19 cellular contexts compared by ENCODE assay signal in genomic region chr4:54661156-54661555, GRCh38. TPM values are rescaled to one million over a fixed set of nuclear protein-coding genes. Genes with fewer than 3 reads are reported as not detected.
DNase-seq lines count a peak whose midpoint lies in the region; ATAC-seq and TF ChIP-seq lines count a peak whose summit lies in the region.
"Had no signal": no experiment of that assay in that cellular context is flagged by ENCODE, and none has a peak within 500 bp of the region (broad histone marks: within the 10 kb centered on the region; RNA-seq: fewer than 3 reads in every experiment).

No MANE protein-coding gene starts in this region.

- no peaks in the 10 kb centered on the region for H3K79me2 ChIP-seq in neural progenitor cell (ENCODE audit: low read depth)

- H3K27me3 Mint-ChIP-seq in neural progenitor cell (ENCODE audit: insufficient read depth, low read depth): peaks cover 27% of the 10 kb centered on the region

- H3K9me3 Mint-ChIP-seq in neural progenitor cell: no peaks in the 10 kb centered on the region
- H3K9me3 Mint-ChIP-seq: naive thymus-derived CD4-positive, alpha-beta T cell had no signal

- H3K27me3 ChIP-seq in neural progenitor cell: peaks cover 61% of the 10 kb centered on the region
- H3K27me3 ChIP-seq: ascending aorta, thyroid gland had no signal

- peaks cover 29% of the 10 kb centered on the region for H3F3A ChIP-seq in neural progenitor cell (ENCODE audit: low read depth)

- peaks cover 35% of the 10 kb centered on the region for H3K4me1 Mint-ChIP-seq in neural progenitor cell

- TF ChIP-seq CTCF in neural progenitor cell (IDR thresholded peaks at IDR 0.05): no peak

- no peak overlapping the region for H3K27ac ChIP-seq in neural progenitor cell
- H3K27ac ChIP-seq: ascending aorta, BLaER1 had no signal

- H2AFZ ChIP-seq in neural progenitor cell (replicated peaks): no peak overlapping the region

- peak overlapping the region; percentile 21 for H3K4me3 Mint-ChIP-seq in neural progenitor cell

- no peak overlapping the region for H3K4me2 ChIP-seq in neural progenitor cell

- ATAC-seq in HG03469 (IDR thresholded peaks at IDR 0.05; ENCODE audit: unreplicated experiment) (no peak), HG02588 (IDR thresholded peaks at IDR 0.05; ENCODE audit: unreplicated experiment) (no peak), GM21576 (IDR thresholded peaks at IDR 0.05; ENCODE audit: unreplicated experiment) (no peak)
- ATAC-seq: left ventricle myocardium superior; naive thymus-derived CD4-positive, alpha-beta T cell had no signal

- H4K20me1 ChIP-seq in neural progenitor cell (ENCODE audit: low read depth): peaks cover 5% of the 10 kb centered on the region

- H3K4me3 ChIP-seq in neural progenitor cell: no peak overlapping the region
- H3K4me3 ChIP-seq: ascending aorta, BLaER1, thyroid gland had no signal

- H3K9ac ChIP-seq in neural progenitor cell: no peak overlapping the region
- H3K9ac ChIP-seq: BLaER1 had no signal

- H3K9me3 ChIP-seq in neural progenitor cell (ENCODE audit: low read depth): no peaks in the 10 kb centered on the region
- H3K9me3 ChIP-seq: ascending aorta, BLaER1, thyroid gland had no signal

- no peak overlapping the region for H3K27ac Mint-ChIP-seq in neural progenitor cell
- H3K27ac Mint-ChIP-seq: naive thymus-derived CD4-positive, alpha-beta T cell had no signal

- no peaks in the 10 kb centered on the region for H3K36me3 ChIP-seq in neural progenitor cell
- H3K36me3 ChIP-seq: ascending aorta, BLaER1, thyroid gland had no signal

- H3K4me1 ChIP-seq in neural progenitor cell: peaks cover 16% of the 10 kb centered on the region

- peak; percentile 93 for DNase-seq in EL
- peak; percentile 46 for DNase-seq in NCI-H226
- DNase-seq in dedifferentiated amniotic fluid mesenchymal stem cell (ENCODE audit: extremely low spot score): peak; percentile 26
- no peak for DNase-seq in neural progenitor cell (ENCODE audit: low spot score)
- DNase-seq in NCI-H1694 (lab: John Stamatoyannopoulos, UW): no peak
- DNase-seq: activated CD4-positive, alpha-beta T cell treated with anti-CD3 and anti-CD28 coated beads, Interleukin-2, amount 50 U/mL, for 4 hours; DMS79; effector CD4-positive, alpha-beta T cell; head of caudate nucleus; KG1; left ventricle myocardium superior; naive thymus-derived CD4-positive, alpha-beta T cell; NCI-H526 treated with DMSO at 0.1 percent for 48 hours; thyroid gland had no signal

- peaks cover 6% of the 10 kb centered on the region for H3K36me3 Mint-ChIP-seq in neural progenitor cell

RNA-seq across cellular contexts. Expression of gene KIT, which starts 3.4 kb away (rescaled TPM):
- total RNA-seq in neural progenitor cell (ENCODE audit: low replicate concordance): 4.2 and 4.6 TPM in 2 replicates
- total RNA-seq: ascending aorta had no signal

Comparison
In these comparisons a context has a peak if more than half of its experiments do, and no peak if none do; other contexts are left out.
1. DNase-seq: peak in EL (single experiment), NCI-H226 (single experiment) and dedifferentiated amniotic fluid mesenchymal stem cell (single experiment); none in neural progenitor cell (single experiment) and NCI-H1694 (single experiment).